30 cellular contexts compared by ENCODE assay signal in the genomic region with DNA sequence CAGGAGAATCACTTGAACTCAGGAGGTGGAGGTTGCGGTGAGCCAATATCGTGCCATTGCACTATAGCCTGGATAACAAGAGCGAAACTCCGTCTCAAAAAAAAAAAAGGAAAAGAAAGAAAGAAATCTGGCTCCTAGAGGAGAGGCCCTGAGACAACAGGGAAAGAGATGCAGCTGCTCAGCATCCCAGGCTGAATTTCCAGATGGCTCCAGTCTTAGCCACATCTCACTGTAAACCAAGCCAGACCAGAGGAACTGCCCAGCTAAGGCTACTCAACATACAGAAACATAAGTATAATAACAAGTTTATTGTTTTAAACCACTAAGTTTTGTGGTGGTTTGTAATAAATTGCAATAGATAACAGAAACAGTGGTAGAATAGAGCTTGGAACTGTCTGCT.
"Had no signal": no experiment of that assay in that cellular context is flagged by ENCODE, and none has a peak within 500 bp of the region (broad histone marks: within the 10 kb centered on the region; RNA-seq: fewer than 3 reads in every experiment).

No MANE protein-coding gene starts in this region.

- H3K4me3 ChIP-seq: adrenal gland, body of pancreas, colonic mucosa, gastrocnemius medialis had no signal

- H3K36me3 Mint-ChIP-seq: activated CD4-positive, alpha-beta memory T cell treated with anti-CD3 and anti-CD28 coated beads for 36 hours; activated CD8-positive, alpha-beta memory T cell treated with anti-CD3 and anti-CD28 coated beads, Interleukin-2, amount 10 ng/mL, durations not matched to agents 7 days and 5 days; activated naive CD4-positive, alpha-beta T cell treated with anti-CD3 and anti-CD28 coated beads, Interleukin-2, amount 50 U/mL, for 24 hours; activated naive CD8-positive, alpha-beta T cell treated with anti-CD3 and anti-CD28 coated beads for 36 hours had no signal

- H3K36me3 ChIP-seq: adrenal gland, colonic mucosa, gastrocnemius medialis had no signal

- ATAC-seq: activated CD4-positive, alpha-beta T cell treated with anti-CD3 and anti-CD28 coated beads for 36 hours; activated CD8-positive, alpha-beta memory T cell treated with anti-CD3 and anti-CD28 coated beads, Interleukin-2, amount 10 ng/mL, durations not matched to agents 7 days and 5 days; activated CD8-positive, alpha-beta T cell treated with anti-CD3 and anti-CD28 coated beads, Interleukin-2, amount 10 ng/mL, durations not matched to agents 7 days and 5 days; activated naive CD8-positive, alpha-beta T cell treated with anti-CD3 and anti-CD28 coated beads, Interleukin-2, amount 50 U/mL, for 24 hours; body of pancreas; foreskin keratinocyte; gastrocnemius medialis had no signal

- H3K4me1 Mint-ChIP-seq: activated CD4-positive, alpha-beta T cell treated with anti-CD3 and anti-CD28 coated beads for 36 hours; activated naive CD4-positive, alpha-beta T cell treated with anti-CD3 and anti-CD28 coated beads, Interleukin-2, amount 50 U/mL, for 24 hours; activated naive CD8-positive, alpha-beta T cell treated with anti-CD3 and anti-CD28 coated beads for 36 hours; activated naive CD8-positive, alpha-beta T cell treated with anti-CD3 and anti-CD28 coated beads, Interleukin-2, amount 50 U/mL, for 24 hours had no signal

- DNase-seq: activated CD4-positive, alpha-beta memory T cell treated with anti-CD3 and anti-CD28 coated beads for 36 hours; activated CD4-positive, alpha-beta T cell treated with anti-CD3 and anti-CD28 coated beads for 36 hours; activated CD4-positive, alpha-beta T cell treated with anti-CD3 and anti-CD28 coated beads, Interleukin-2, amount 10 ng/mL, durations not matched to agents 24 days and 14 days; activated CD4-positive, CD25-positive, alpha-beta regulatory T cell; activated CD4-positive, CD25-positive, alpha-beta regulatory T cell treated with anti-CD3 and anti-CD28 coated beads, Interleukin-2, amount 50 U/mL, for 72 hours; activated CD8-positive, alpha-beta memory T cell treated with anti-CD3 and anti-CD28 coated beads, Interleukin-2, amount 10 ng/mL, durations not matched to agents 7 days and 5 days; activated CD8-positive, alpha-beta memory T cell treated with anti-CD3 and anti-CD28 coated beads, Interleukin-2, amount 50 U/mL, for 4 hours; activated CD8-positive, alpha-beta T cell treated with anti-CD3 and anti-CD28 coated beads, Interleukin-2, amount 10 ng/mL, durations not matched to agents 7 days and 5 days; activated effector memory CD4-positive, alpha-beta T cell treated with anti-CD3 and anti-CD28 coated beads, Interleukin-2, amount 50 U/mL, for 16 hours; activated naive CD4-positive, alpha-beta T cell treated with anti-CD3 and anti-CD28 coated beads for 36 hours; activated naive CD8-positive, alpha-beta T cell treated with anti-CD3 and anti-CD28 coated beads for 36 hours; activated naive CD8-positive, alpha-beta T cell treated with anti-CD3 and anti-CD28 coated beads, Interleukin-2, amount 50 U/mL, for 24 hours; activated T-cell treated with anti-CD3 and anti-CD28 coated beads, Interleukin-2, amount 50 U/mL, for 1 hour; activated T-cell treated with anti-CD3 and anti-CD28 coated beads, Interleukin-2, amount 50 U/mL, for 48 hours; adrenal gland; amygdala; aorta; body of pancreas; central memory CD4-positive, alpha-beta T cell; cerebellar nuclear complex; colonic mucosa; effector CD8-positive, alpha-beta T cell; foreskin keratinocyte; gastrocnemius medialis; glutamatergic neuron; T-helper 2 cell had no signal

- H3K9me3 Mint-ChIP-seq: activated CD4-positive, alpha-beta memory T cell treated with anti-CD3 and anti-CD28 coated beads for 36 hours; activated naive CD4-positive, alpha-beta T cell treated with anti-CD3 and anti-CD28 coated beads for 36 hours; activated naive CD4-positive, alpha-beta T cell treated with anti-CD3 and anti-CD28 coated beads, Interleukin-2, amount 50 U/mL, for 24 hours; activated naive CD8-positive, alpha-beta T cell treated with anti-CD3 and anti-CD28 coated beads for 36 hours; activated naive CD8-positive, alpha-beta T cell treated with anti-CD3 and anti-CD28 coated beads, Interleukin-2, amount 50 U/mL, for 24 hours; activated T-helper 1 cell treated with anti-CD3 and anti-CD28 coated beads, Interleukin-12 subunit alpha, Interleukin-12 subunit beta, Interleukin-2, Interleukin-4 antibody, amounts not matched to agents 30 ng/mL and 10 ng/mL and 1 ng/mL, durations not matched to agents 14 hours and 24 hours and 36 hours; activated T-helper 2 cell treated with anti-CD3 and anti-CD28 coated beads, Interferon-gamma antibody, Interleukin-2, Interleukin-4, amounts not matched to agents 10 μg/mL and 5 μg/mL and 100 μg/mL, durations not matched to agents 14 hours and 24 hours and 36 hours had no signal

- H3K27me3 ChIP-seq: adrenal gland, body of pancreas, colonic mucosa, foreskin keratinocyte, gastrocnemius medialis had no signal

- H3K27me3 Mint-ChIP-seq: activated CD4-positive, alpha-beta T cell treated with anti-CD3 and anti-CD28 coated beads, Interleukin-2, amount 10 ng/mL, durations not matched to agents 24 days and 14 days; activated naive CD8-positive, alpha-beta T cell treated with anti-CD3 and anti-CD28 coated beads for 36 hours had no signal

- H3K9me3 ChIP-seq: adrenal gland, body of pancreas, colonic mucosa, gastrocnemius medialis had no signal

- H3K27ac ChIP-seq: adrenal gland, body of pancreas, colonic mucosa, epithelial cell of prostate, foreskin keratinocyte, gastrocnemius medialis had no signal

- H3K4me3 Mint-ChIP-seq: activated CD4-positive, alpha-beta memory T cell treated with anti-CD3 and anti-CD28 coated beads for 36 hours; activated CD4-positive, alpha-beta T cell treated with anti-CD3 and anti-CD28 coated beads for 36 hours; activated CD4-positive, alpha-beta T cell treated with anti-CD3 and anti-CD28 coated beads, Interleukin-2, amount 10 ng/mL, durations not matched to agents 24 days and 14 days; activated CD8-positive, alpha-beta memory T cell treated with anti-CD3 and anti-CD28 coated beads, Interleukin-2, amount 10 ng/mL, durations not matched to agents 7 days and 5 days; activated CD8-positive, alpha-beta T cell treated with anti-CD3 and anti-CD28 coated beads, Interleukin-2, amount 10 ng/mL, durations not matched to agents 7 days and 5 days; activated naive CD4-positive, alpha-beta T cell treated with anti-CD3 and anti-CD28 coated beads for 36 hours; activated naive CD4-positive, alpha-beta T cell treated with anti-CD3 and anti-CD28 coated beads, Interleukin-2, amount 50 U/mL, for 24 hours; activated naive CD8-positive, alpha-beta T cell treated with anti-CD3 and anti-CD28 coated beads for 36 hours; activated naive CD8-positive, alpha-beta T cell treated with anti-CD3 and anti-CD28 coated beads, Interleukin-2, amount 50 U/mL, for 24 hours; activated T-helper 1 cell treated with anti-CD3 and anti-CD28 coated beads, Interleukin-12 subunit alpha, Interleukin-12 subunit beta, Interleukin-2, Interleukin-4 antibody, amounts not matched to agents 30 ng/mL and 10 ng/mL and 1 ng/mL, durations not matched to agents 14 hours and 24 hours and 36 hours had no signal

- H3K27ac Mint-ChIP-seq: activated CD4-positive, alpha-beta memory T cell treated with anti-CD3 and anti-CD28 coated beads for 36 hours; activated CD4-positive, alpha-beta T cell treated with anti-CD3 and anti-CD28 coated beads for 36 hours; activated CD4-positive, alpha-beta T cell treated with anti-CD3 and anti-CD28 coated beads, Interleukin-2, amount 10 ng/mL, durations not matched to agents 24 days and 14 days; activated CD8-positive, alpha-beta memory T cell treated with anti-CD3 and anti-CD28 coated beads, Interleukin-2, amount 10 ng/mL, durations not matched to agents 7 days and 5 days; activated CD8-positive, alpha-beta T cell treated with anti-CD3 and anti-CD28 coated beads, Interleukin-2, amount 10 ng/mL, durations not matched to agents 7 days and 5 days; activated naive CD4-positive, alpha-beta T cell treated with anti-CD3 and anti-CD28 coated beads for 36 hours; activated naive CD4-positive, alpha-beta T cell treated with anti-CD3 and anti-CD28 coated beads, Interleukin-2, amount 50 U/mL, for 24 hours; activated naive CD8-positive, alpha-beta T cell treated with anti-CD3 and anti-CD28 coated beads for 36 hours; activated naive CD8-positive, alpha-beta T cell treated with anti-CD3 and anti-CD28 coated beads, Interleukin-2, amount 50 U/mL, for 24 hours; activated T-helper 1 cell treated with anti-CD3 and anti-CD28 coated beads, Interleukin-12 subunit alpha, Interleukin-12 subunit beta, Interleukin-2, Interleukin-4 antibody, amounts not matched to agents 30 ng/mL and 10 ng/mL and 1 ng/mL, durations not matched to agents 14 hours and 24 hours and 36 hours; activated T-helper 2 cell treated with anti-CD3 and anti-CD28 coated beads, Interferon-gamma antibody, Interleukin-2, Interleukin-4, amounts not matched to agents 10 μg/mL and 5 μg/mL and 100 μg/mL, durations not matched to agents 14 hours and 24 hours and 36 hours had no signal

- H3K4me1 ChIP-seq: adrenal gland, body of pancreas, colonic mucosa, foreskin keratinocyte, gastrocnemius medialis had no signal
